In the genomic region with DNA sequence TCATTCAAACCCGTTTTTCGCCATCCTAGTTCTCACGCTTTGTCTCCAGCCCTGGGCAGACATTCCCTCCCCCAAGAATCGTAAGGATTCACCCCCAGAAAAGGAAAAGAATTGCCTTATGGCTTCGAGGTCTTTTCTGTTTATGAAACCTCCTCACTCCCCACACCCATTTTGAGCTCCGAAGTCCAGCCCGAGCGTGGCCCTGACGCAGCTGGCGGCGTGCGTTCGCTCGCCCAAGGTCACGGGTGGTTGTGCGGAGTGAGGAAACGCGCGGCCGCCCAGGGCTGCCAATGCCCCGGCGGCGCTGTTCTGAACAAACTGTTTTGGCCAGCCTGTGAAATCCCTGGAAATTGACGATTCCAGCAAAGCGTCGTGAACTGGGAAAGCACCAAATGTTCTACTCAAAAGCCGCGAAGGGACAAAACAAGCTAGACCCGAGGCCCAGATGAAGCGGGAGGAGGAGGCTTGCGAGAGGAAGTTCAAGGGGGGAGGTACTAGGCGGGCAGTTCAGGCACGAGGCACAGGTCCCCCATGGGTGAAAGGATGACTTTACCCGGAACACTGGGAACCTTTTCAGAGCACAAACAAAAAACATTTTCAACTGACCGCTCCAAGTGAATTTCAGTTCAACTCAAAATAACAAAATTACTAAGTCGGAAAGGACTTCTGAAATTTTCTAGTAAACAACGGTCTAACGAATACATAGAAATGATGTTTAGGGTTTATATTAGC, we compare ENCODE assay signal across 8 cellular contexts. TPM values are rescaled to one million over a fixed set of nuclear protein-coding genes. Genes with fewer than 3 reads are reported as not detected.
A peak's percentile ranks its signal among the peaks of the same experiment; 100 is the strongest.
DNase-seq lines count a peak whose midpoint lies in the region; ATAC-seq and TF ChIP-seq lines count a peak whose summit lies in the region.

No MANE protein-coding gene starts in this region.

- H3K9me3 ChIP-seq in effector memory CD4-positive, alpha-beta T cell (ENCODE audit: control insufficient read depth, low read length): no peaks in the 10 kb centered on the region
- H3K9me3 ChIP-seq in lung (ENCODE audit: control insufficient read depth in 2 of 2, insufficient read depth in 1 of 2, low read length in 1 of 2): no peaks in the 10 kb centered on the region

- TF ChIP-seq CTCF in AG09319 (IDR thresholded peaks at IDR 0.05; ENCODE audit: low read depth, low read length) (peak; percentile 17), lung (IDR thresholded peaks at IDR 0.05; ENCODE audit: control extremely low read depth, extremely low read depth) (no peak)

- ATAC-seq in GM19035 (IDR thresholded peaks at IDR 0.05; ENCODE audit: unreplicated experiment) (peak; percentile 43), HG03354 (IDR thresholded peaks at IDR 0.05; ENCODE audit: poor library complexity, severe bottlenecking, unreplicated experiment) (peak; percentile 46), lung (ENCODE audit: insufficient read depth, low FRiP score) (peak; percentile 59)

- peaks cover 23% of the 10 kb centered on the region for H3K4me1 ChIP-seq in effector memory CD4-positive, alpha-beta T cell (ENCODE audit: control insufficient read depth, insufficient read depth, low read length, poor library complexity, severe bottlenecking)
- H3K4me1 ChIP-seq in lung (ENCODE audit: control insufficient read depth in 2 of 2, insufficient read depth in 2 of 2, low read length in 2 of 2): peaks cover 2 to 5% of the 10 kb centered on the region in 2 donors

- no peaks in the 10 kb centered on the region for H3K27me3 ChIP-seq in effector memory CD4-positive, alpha-beta T cell (replicated peaks; ENCODE audit: control insufficient read depth, insufficient read depth, low read length, poor library complexity, severe bottlenecking)
- no peaks in the 10 kb centered on the region for H3K27me3 ChIP-seq in lung (ENCODE audit: control insufficient read depth, insufficient read depth)

- peak overlapping the region; percentile 94 for H3K4me3 ChIP-seq in effector memory CD4-positive, alpha-beta T cell (ENCODE audit: insufficient read depth, low read depth, low read length, poor library complexity, severe bottlenecking)
- peak overlapping the region; percentile 37 for H3K4me3 ChIP-seq in lung

- 2 to 3% methylated on average over 38 of the region's 38 CpGs for WGBS in lung, 2 donors

- H3K27ac ChIP-seq in effector memory CD4-positive, alpha-beta T cell (ENCODE audit: insufficient read depth, low read length, poor library complexity, severe bottlenecking): peak overlapping the region; percentile 98
- peak overlapping the region; percentile 98 to 99 for H3K27ac ChIP-seq in lung (ENCODE audit: low read depth in 1 of 2, low read length in 1 of 2)

- no peaks in the 10 kb centered on the region for H3K36me3 ChIP-seq in effector memory CD4-positive, alpha-beta T cell (ENCODE audit: control insufficient read depth, insufficient read depth, low read length)
- peaks cover 0 to 1% of the 10 kb centered on the region in 2 donors for H3K36me3 ChIP-seq in lung (ENCODE audit: control insufficient read depth in 2 of 2, insufficient read depth in 2 of 2, low read length in 2 of 2)

- peak; percentile 79 for DNase-seq in AG09319 (ENCODE audit: extremely low read depth, low read depth)
- DNase-seq in NCI-H748 (lab: John Stamatoyannopoulos, UW; ENCODE audit: unreplicated experiment): peak; percentile 92
- peak; percentile 26 to 35 (median 29) for DNase-seq in activated CD8-positive, alpha-beta memory T cell treated with anti-CD3 and anti-CD28 coated beads for 48 hours (ENCODE audit: low read depth in 2 of 3, low spot score in 2 of 3)
- peak; percentile 32 to 47 (median 40) for DNase-seq in effector memory CD4-positive, alpha-beta T cell
- DNase-seq in lung (ENCODE audit: low spot score): peak; percentile 79
- peak; percentile 7 to 31 (median 31) for DNase-seq in stimulated activated CD4-positive, alpha-beta T cell treated with anti-CD3 and anti-CD28 coated beads, TNF-alpha, amount 100 ng/mL, for 1 hour (ENCODE audit: low read depth in 3 of 3, low spot score in 1 of 3)

RNA-seq across cellular contexts. Expression of gene ZFAND5, which starts 0.7 kb away (rescaled TPM):
- total RNA-seq in lung: 100 to 1,000 TPM; 180 to 369 TPM
- polyA plus RNA-seq in lung: 100 to 1,000 TPM; 147 to 159 TPM

Comparison
In these comparisons a context has a peak if more than half of its experiments do, and no peak if none do; other contexts are left out.
1. Peak in every context shown above with its lines: DNase-seq, ATAC-seq, H3K4me3 ChIP-seq and H3K27ac ChIP-seq.
2. DNase-seq: peak in every context shown above with its lines; median percentile 92 in NCI-H748; 79 in AG09319; 79 in lung; 40 in effector memory CD4-positive, alpha-beta T cell; 31 in stimulated activated CD4-positive, alpha-beta T cell treated with anti-CD3 and anti-CD28 coated beads, TNF-alpha, amount 100 ng/mL, for 1 hour; 29 in activated CD8-positive, alpha-beta memory T cell treated with anti-CD3 and anti-CD28 coated beads for 48 hours.